15 cellular contexts compared by ENCODE assay signal in the genomic region with DNA sequence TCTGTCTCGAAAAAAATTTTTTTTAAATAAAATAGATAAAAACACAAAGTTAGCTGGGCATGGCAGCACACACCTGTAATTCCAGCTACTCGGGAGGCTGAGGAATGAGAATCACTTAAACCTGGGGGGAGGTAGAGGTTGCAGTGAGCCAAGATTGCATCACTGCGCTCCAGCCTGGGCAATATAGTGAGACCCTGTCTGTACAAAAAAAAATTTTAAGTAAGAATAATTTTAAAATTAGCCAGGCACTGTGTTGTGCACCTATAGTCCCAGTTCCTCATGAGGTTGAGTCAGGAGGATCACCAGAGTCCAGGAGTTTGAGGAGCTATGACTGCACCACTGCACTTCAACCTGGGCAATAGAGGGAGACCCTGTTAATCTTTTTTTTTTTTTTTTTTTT. TPM values are rescaled to one million over a fixed set of nuclear protein-coding genes. Genes with fewer than 3 reads are reported as not detected.
A peak's percentile ranks its signal among the peaks of the same experiment; 100 is the strongest.
DNase-seq lines count a peak whose midpoint lies in the region; ATAC-seq and TF ChIP-seq lines count a peak whose summit lies in the region.
"Had no signal": no experiment of that assay in that cellular context is flagged by ENCODE, and none has a peak within 500 bp of the region (broad histone marks: within the 10 kb centered on the region; RNA-seq: fewer than 3 reads in every experiment).

No MANE protein-coding gene starts in this region.

- intact Hi-C loops in IMR-90 (cut with micrococcal nuclease), result no loop called here
- intact Hi-C loops in esophagus muscularis mucosa (cut with DNase I), result loop anchor here (10.0 kb wide), 1 partner anchor 184 kb away; no protein-coding TSS in a partner anchor
- intact Hi-C loops in activated CD4-positive, alpha-beta memory T cell treated with anti-CD3 and anti-CD28 coated beads for 36 hours (cut with micrococcal nuclease), result no loop called here

- in situ Hi-C loops in IMR-90 (cut with MboI; ENCODE audit: low sequenced_read_pairs), result no loop called here

- H3K27me3 ChIP-seq in IMR-90 (ENCODE audit: control insufficient read depth, insufficient read depth, low read length) (no peaks in the 10 kb centered on the region), SU-DHL-6 (ENCODE audit: low read length) (no peaks in the 10 kb centered on the region), esophagus muscularis mucosa (no peaks in the 10 kb centered on the region)

- H3K9me2 ChIP-seq in SU-DHL-6 (replicated peaks; ENCODE audit: insufficient read depth, low read length), result no peaks in the 10 kb centered on the region

- no peaks in the 10 kb centered on the region for H3K9me3 Mint-ChIP-seq in activated CD4-positive, alpha-beta memory T cell treated with anti-CD3 and anti-CD28 coated beads for 36 hours
- H3K9me3 Mint-ChIP-seq: CD8-positive, alpha-beta T cell; H9; HFFc6 had no signal

- H3K4me1 Mint-ChIP-seq in activated CD4-positive, alpha-beta memory T cell treated with anti-CD3 and anti-CD28 coated beads for 36 hours (ENCODE audit: low read depth), result peaks cover 63% of the 10 kb centered on the region

- H3K36me3 Mint-ChIP-seq in activated CD4-positive, alpha-beta memory T cell treated with anti-CD3 and anti-CD28 coated beads for 36 hours, result peaks cover 49% of the 10 kb centered on the region

- H2BK15ac ChIP-seq in IMR-90 (ENCODE audit: low read depth, low read length), result no peak overlapping the region

- H3K9me1 ChIP-seq in IMR-90 (ENCODE audit: insufficient read depth, low read length), result peaks cover 14% of the 10 kb centered on the region

- TF ChIP-seq CTCF in IMR-90 (conservative IDR thresholded peaks at IDR 0.05; ENCODE audit: low read depth, low read length), result no peak
- no peak for TF ChIP-seq CTCF in SU-DHL-6 (IDR thresholded peaks at IDR 0.05; ENCODE audit: insufficient read depth, low read length, poor library complexity, severe bottlenecking)
- no peak for TF ChIP-seq CTCF in esophagus muscularis mucosa (IDR thresholded peaks at IDR 0.05)

- no peak overlapping the region for H3K27ac Mint-ChIP-seq in activated CD4-positive, alpha-beta memory T cell treated with anti-CD3 and anti-CD28 coated beads for 36 hours
- H3K27ac Mint-ChIP-seq: CD8-positive, alpha-beta T cell; H9; HFFc6 had no signal

- no peak overlapping the region for H3K56ac ChIP-seq in IMR-90 (ENCODE audit: extremely low read depth, insufficient read depth, low read length)

- no peak for TF ChIP-seq EP300 in esophagus muscularis mucosa (IDR thresholded peaks at IDR 0.05)

- H2AK5ac ChIP-seq in IMR-90 (ENCODE audit: low read depth, low read length), result no peak overlapping the region

- DNase-seq in IMR-90, result no peak
- DNase-seq in esophagus muscularis mucosa (ENCODE audit: extremely low spot score), result peak; percentile 5
- DNase-seq in NCI-H82 (lab: John Stamatoyannopoulos, UW), result no peak
- no peak for DNase-seq in KG1 (lab: John Stamatoyannopoulos, UW)
- no peak for DNase-seq in activated CD4-positive, alpha-beta memory T cell treated with anti-CD3 and anti-CD28 coated beads for 36 hours
- DNase-seq: C1 segment of cervical spinal cord; Caco-2; CD8-positive, alpha-beta T cell; DMS153; DND-41; GOT3; H9; HFFc6 had no signal

- no peak overlapping the region for H3K9ac ChIP-seq in IMR-90 (ENCODE audit: low read depth, low read length)
- no peak overlapping the region for H3K9ac ChIP-seq in SU-DHL-6 (ENCODE audit: low read length)

- H2AFZ ChIP-seq in IMR-90 (replicated peaks; ENCODE audit: low read length, poor library complexity) (no peak overlapping the region), SU-DHL-6 (ENCODE audit: low read depth, low read length, severe bottlenecking) (no peak overlapping the region)

- H3K36me3 ChIP-seq in IMR-90 (ENCODE audit: control insufficient read depth, insufficient read depth, low read length) (peaks cover 55% of the 10 kb centered on the region), SU-DHL-6 (ENCODE audit: low read length) (peaks cover 54% of the 10 kb centered on the region), esophagus muscularis mucosa (peaks cover 18 to 67% (median 54%) of the 10 kb centered on the region in 4 donors)

- no TSS peak for BruUV-seq in IMR-90 (replicated peaks; lab: Mats Ljungman, UMichigan)

- CTCF ChIA-PET in IMR-90 (lab: Yijun Ruan, JAX), result no interaction called here
- CTCF ChIA-PET in activated CD4-positive, alpha-beta memory T cell treated with anti-CD3 and anti-CD28 coated beads for 36 hours (lab: Charles Lee), result interaction anchor here (3.2 kb wide), 1 partner anchor 32 kb away, joined by 11 read pairs; no protein-coding TSS in a partner anchor

- H2BK20ac ChIP-seq in IMR-90 (ENCODE audit: low read depth, low read length), result no peak overlapping the region

- POLR2A ChIA-PET in IMR-90 (lab: Charles Lee; ENCODE audit: unreplicated experiment), result no interaction called here
- POLR2A ChIA-PET in activated CD4-positive, alpha-beta memory T cell treated with anti-CD3 and anti-CD28 coated beads for 36 hours (lab: Charles Lee), result interaction anchor here (0.6 kb wide), 1 partner anchor 16 kb away, joined by 3 read pairs; no protein-coding TSS in a partner anchor

- no peak overlapping the region for H4K8ac ChIP-seq in IMR-90 (ENCODE audit: low read depth in 2 of 2, low read length in 2 of 2)

- dilution Hi-C loops in IMR-90 (cut with HindIII; ENCODE audit: low sequenced_read_pairs, unreplicated experiment), result no loop called here

- TF ChIP-seq RAD21 in IMR-90 (IDR thresholded peaks at IDR 0.05; ENCODE audit: low read length), result no peak

- peaks cover 69% of the 10 kb centered on the region for H4K20me1 ChIP-seq in IMR-90 (ENCODE audit: insufficient read depth, low read length)
- H4K20me1 ChIP-seq in SU-DHL-6 (ENCODE audit: low read depth, low read length), result 0 out of 2 replicates have a peak, but pooled peaks cover 4% of the 10 kb centered on the region

- no peak for TF ChIP-seq POLR2A in IMR-90 (IDR thresholded peaks at IDR 0.05; ENCODE audit: low read depth, low read length)
- TF ChIP-seq POLR2A in esophagus muscularis mucosa (IDR thresholded peaks at IDR 0.05; ENCODE audit: low read depth), result no peak

- H3K4me2 ChIP-seq in IMR-90 (ENCODE audit: low read depth, low read length), result no peak overlapping the region
- H3K4me2 ChIP-seq in SU-DHL-6 (ENCODE audit: low read depth, low read length, poor library complexity, severe bottlenecking), result peak overlapping the region; percentile 29

- H3K18ac ChIP-seq in IMR-90 (ENCODE audit: low read depth, low read length), result no peak overlapping the region

- no CpG with 5 or more reads among the region's 3 CpGs for WGBS in IMR-90 (ENCODE audit: extremely low coverage in 2 of 2, insufficient read length in 1 of 2), 2 experiments
- WGBS in esophagus muscularis mucosa, result 89% methylated on average over 3 of the region's 3 CpGs

- H3F3A ChIP-seq in SU-DHL-6 (ENCODE audit: insufficient read depth), result peaks cover 88% of the 10 kb centered on the region

- H3K9me3 ChIP-seq in IMR-90 (ENCODE audit: control insufficient read depth, insufficient read depth, low read length), result no peaks in the 10 kb centered on the region
- H3K9me3 ChIP-seq in SU-DHL-6 (ENCODE audit: insufficient read depth, low read length), result no peaks in the 10 kb centered on the region
- H3K9me3 ChIP-seq in esophagus muscularis mucosa, result no peaks in the 10 kb centered on the region
- H3K9me3 ChIP-seq: Caco-2 had no signal

- H3K23ac ChIP-seq in IMR-90 (ENCODE audit: low read depth, low read length), result no peak overlapping the region

- no peak overlapping the region for H2BK5ac ChIP-seq in IMR-90 (ENCODE audit: low read depth, low read length, poor library complexity, severe bottlenecking)

- H3K79me2 ChIP-seq in SU-DHL-6 (ENCODE audit: insufficient read depth, low read length), result peaks cover 98% of the 10 kb centered on the region

- H3K4me3 Mint-ChIP-seq in activated CD4-positive, alpha-beta memory T cell treated with anti-CD3 and anti-CD28 coated beads for 36 hours, result no peak overlapping the region
- H3K4me3 Mint-ChIP-seq: CD8-positive, alpha-beta T cell; H9; HFFc6 had no signal

- H3K79me1 ChIP-seq in IMR-90 (ENCODE audit: low read depth in 1 of 2, low read length in 2 of 2), result peaks cover 27 to 75% of the 10 kb centered on the region in 2 experiments

- H4K91ac ChIP-seq in IMR-90 (ENCODE audit: insufficient read depth, low read depth, low read length), result no peak overlapping the region

- no peak overlapping the region for H2BK120ac ChIP-seq in IMR-90 (ENCODE audit: low read depth, low read length)

- H3K4me3 ChIP-seq in IMR-90 (ENCODE audit: insufficient read depth, low read depth, low read length) (no peak overlapping the region), SU-DHL-6 (ENCODE audit: insufficient read depth, low read length, poor library complexity, severe bottlenecking) (no peak overlapping the region), esophagus muscularis mucosa (no peak overlapping the region)

- no peaks in the 10 kb centered on the region for H3K27me3 Mint-ChIP-seq in activated CD4-positive, alpha-beta memory T cell treated with anti-CD3 and anti-CD28 coated beads for 36 hours

- H3K4ac ChIP-seq in IMR-90 (ENCODE audit: low read depth, low read length), result no peak overlapping the region

- H4K5ac ChIP-seq in IMR-90 (ENCODE audit: low read depth, low read length), result no peak overlapping the region

- H3K27ac ChIP-seq in IMR-90 (ENCODE audit: insufficient read depth, low read length) (no peak overlapping the region), SU-DHL-6 (ENCODE audit: low read depth, low read length) (peak overlapping the region; percentile 95), esophagus muscularis mucosa (replicated peaks in 1 of 4) (no peak overlapping the region)

- H3K14ac ChIP-seq in IMR-90 (replicated peaks; ENCODE audit: low read depth, low read length), result no peak overlapping the region

- H2AK9ac ChIP-seq in IMR-90 (replicated peaks; ENCODE audit: low read depth, low read length, poor library complexity), result no peak overlapping the region

- peaks cover 13% of the 10 kb centered on the region for H3K4me1 ChIP-seq in IMR-90 (ENCODE audit: control insufficient read depth, insufficient read depth, low read length)
- peaks cover 13 to 53% (median 40%) of the 10 kb centered on the region in 4 donors for H3K4me1 ChIP-seq in esophagus muscularis mucosa
- H3K4me1 ChIP-seq: Caco-2 had no signal

- no peak for ATAC-seq in IMR-90 (ENCODE audit: low read depth)
- ATAC-seq: CD8-positive, alpha-beta T cell; HCT116 had no signal

TF ChIP-seq in IMR-90, 13 proteins besides CTCF, POLR2A, EP300 and RAD21:
- TF ChIP-seq CEBPB (IDR thresholded peaks at IDR 0.05; ENCODE audit: low read depth, low read length), result 0 out of 2 replicates have a peak, but pooled peaks have one; percentile 10
- no peak for TF ChIP-seq FOS (IDR thresholded peaks at IDR 0.05; ENCODE audit: low read depth, low read length)

RNA-seq across cellular contexts. Expression of a gene that starts 9.8 kb away (rescaled TPM):
- total RNA-seq in IMR-90 (2012; rRNA removed) (10.8 and 15.6 TPM in 2 replicates), esophagus muscularis mucosa (10 to 100 TPM; 14.5 to 38.3 (median 20.6) TPM)
- polyA plus RNA-seq in IMR-90 (2012; rRNA removed), result 7.3 and 9.5 TPM in 2 replicates
- polyA plus RNA-seq in IMR-90 (2012; cell fraction: cytosol; rRNA removed), result 1.3 and 1.7 TPM in 2 replicates
- 4.9 and 39.2 TPM in 2 replicates for polyA plus RNA-seq in IMR-90 (2012; cell fraction: nucleus; rRNA removed; ENCODE audit: low replicate concordance)
- 10 to 100 TPM; 31.1 to 34.9 TPM for total RNA-seq in activated CD4-positive, alpha-beta memory T cell treated with anti-CD3 and anti-CD28 coated beads for 36 hours
